1 cellular context compared by ENCODE assay signal in genomic region chr1:111148376-111148881, GRCh38.
TF ChIP-seq lines count a peak whose summit lies in the region.

No MANE protein-coding gene starts in this region.

TF ChIP-seq in GM12878, 131 proteins besides CTCF, POLR2A, EP300 and RAD21 (continued from another document):
- TF ChIP-seq IRF3 (IDR thresholded peaks at IDR 0.05) (no peak), RAD51 (IDR thresholded peaks at IDR 0.05) (no peak), TARDBP (IDR thresholded peaks at IDR 0.05; ENCODE audit: borderline replicate concordance) (no peak), SUPT20H (IDR thresholded peaks at IDR 0.05; ENCODE audit: borderline replicate concordance, control insufficient read depth, low read depth, low read length) (no peak), WRNIP1 (IDR thresholded peaks at IDR 0.05; ENCODE audit: borderline replicate concordance, low read depth, low read length) (no peak), JUNB (IDR thresholded peaks at IDR 0.05) (no peak), ZNF217 (IDR thresholded peaks at IDR 0.05) (no peak), CBX5 (IDR thresholded peaks at IDR 0.05; ENCODE audit: low read depth) (no peak)
TF ChIP-seq in GM12878: peak in this region for 0.
